Comparison of ENCODE assay signal across 26 cellular contexts in genomic region chr21:46334351-46335140, GRCh38.
"Had no signal": no experiment of that assay in that cellular context is flagged by ENCODE, and none has a peak within 500 bp of the region (broad histone marks: within the 10 kb centered on the region; RNA-seq: fewer than 3 reads in every experiment).

No MANE protein-coding gene starts in this region.

- H3K27ac Mint-ChIP-seq: activated CD4-positive, alpha-beta memory T cell treated with anti-CD3 and anti-CD28 coated beads for 36 hours; activated CD4-positive, alpha-beta T cell treated with anti-CD3 and anti-CD28 coated beads for 36 hours; activated naive CD8-positive, alpha-beta T cell treated with anti-CD3 and anti-CD28 coated beads, Interleukin-2, amount 10 ng/mL, durations not matched to agents 7 days and 5 days; immature natural killer cell; mesothelial cell of epicardium; WTC11 had no signal

- H3K4me3 Mint-ChIP-seq: activated CD4-positive, alpha-beta memory T cell treated with anti-CD3 and anti-CD28 coated beads for 36 hours; activated CD4-positive, alpha-beta T cell treated with anti-CD3 and anti-CD28 coated beads for 36 hours; activated naive CD8-positive, alpha-beta T cell treated with anti-CD3 and anti-CD28 coated beads, Interleukin-2, amount 10 ng/mL, durations not matched to agents 7 days and 5 days; immature natural killer cell; mesothelial cell of epicardium; naive thymus-derived CD8-positive, alpha-beta T cell; WTC11 had no signal

- H3K4me3 ChIP-seq: body of pancreas, hepatocyte, left ventricle myocardium inferior, pancreas, psoas muscle, right atrium auricular region, stomach, suprapubic skin, tibial nerve had no signal

- ATAC-seq: activated CD4-positive, alpha-beta T cell treated with anti-CD3 and anti-CD28 coated beads for 36 hours; body of pancreas; foreskin keratinocyte; naive thymus-derived CD8-positive, alpha-beta T cell; pancreas; psoas muscle; WTC11 had no signal

- H3K27me3 ChIP-seq: body of pancreas, foreskin keratinocyte, hepatocyte, pancreas, right atrium auricular region, stomach, suprapubic skin, tibial nerve had no signal

- H2AFZ ChIP-seq: hepatocyte had no signal

- H3K4me1 ChIP-seq: body of pancreas, foreskin keratinocyte, left ventricle myocardium inferior, pancreas, right atrium auricular region, stomach, suprapubic skin, tibial nerve had no signal

- H3K9me3 Mint-ChIP-seq: activated CD4-positive, alpha-beta memory T cell treated with anti-CD3 and anti-CD28 coated beads for 36 hours; activated naive CD8-positive, alpha-beta T cell treated with anti-CD3 and anti-CD28 coated beads, Interleukin-2, amount 10 ng/mL, durations not matched to agents 7 days and 5 days; immature natural killer cell; mesothelial cell of epicardium; naive thymus-derived CD8-positive, alpha-beta T cell; WTC11 had no signal

- H3K4me2 ChIP-seq: hepatocyte had no signal

- DNase-seq: activated CD4-positive, alpha-beta memory T cell treated with anti-CD3 and anti-CD28 coated beads for 36 hours; activated CD4-positive, alpha-beta T cell treated with anti-CD3 and anti-CD28 coated beads for 36 hours; activated naive CD4-positive, alpha-beta T cell treated with Interleukin-2 at 50 U/mL for 16 hours; activated naive CD8-positive, alpha-beta T cell treated with anti-CD3 and anti-CD28 coated beads, Interleukin-2, amount 10 ng/mL, durations not matched to agents 7 days and 5 days; activated T-cell treated with anti-CD3 and anti-CD28 coated beads, Interleukin-2, amount 50 U/mL, for 48 hours; amygdala; body of pancreas; dermis blood vessel endothelial cell; effector CD8-positive, alpha-beta T cell; erythroblast; foreskin keratinocyte; immature natural killer cell; kidney glomerular epithelial cell; left ventricle myocardium inferior; pancreas; psoas muscle; stimulated activated CD4-positive, alpha-beta T cell treated with anti-CD3 and anti-CD28 coated beads, Interleukin-4, amount 100 ng/mL, for 4 hours; stomach had no signal

- H3K4me1 Mint-ChIP-seq: activated CD4-positive, alpha-beta T cell treated with anti-CD3 and anti-CD28 coated beads for 36 hours; activated naive CD8-positive, alpha-beta T cell treated with anti-CD3 and anti-CD28 coated beads, Interleukin-2, amount 10 ng/mL, durations not matched to agents 7 days and 5 days; immature natural killer cell; mesothelial cell of epicardium; WTC11 had no signal

- H3K27me3 Mint-ChIP-seq: activated CD4-positive, alpha-beta memory T cell treated with anti-CD3 and anti-CD28 coated beads for 36 hours; activated CD4-positive, alpha-beta T cell treated with anti-CD3 and anti-CD28 coated beads for 36 hours; activated naive CD8-positive, alpha-beta T cell treated with anti-CD3 and anti-CD28 coated beads, Interleukin-2, amount 10 ng/mL, durations not matched to agents 7 days and 5 days; naive thymus-derived CD8-positive, alpha-beta T cell had no signal

- FAIRE-seq: pancreas, TTC549 had no signal

- H3K9me3 ChIP-seq: body of pancreas, left ventricle myocardium inferior, pancreas, psoas muscle, right atrium auricular region, stomach, suprapubic skin, tibial nerve had no signal

- H3K27ac ChIP-seq: body of pancreas, foreskin keratinocyte, hepatocyte, left ventricle myocardium inferior, pancreas, psoas muscle, right atrium auricular region, stomach, suprapubic skin, tibial nerve had no signal
